In genomic region chr20:56392282-56393132, GRCh38 we compare ENCODE assay signal across 1 cellular context.
TF ChIP-seq lines count a peak whose summit lies in the region.

CSTF1 (plus strand) TSS chr20:56392645; CDS start chr20:56395553, 2,908 bp downstream.

TF ChIP-seq in HepG2, 621 proteins besides CTCF, POLR2A, EP300 and RAD21 (continued from another document and continues in another):
- TF ChIP-seq FOXK1 (CRISPR knock-in tag; IDR thresholded peaks at IDR 0.05; ENCODE audit: borderline replicate concordance, low read depth) (peak; percentile 97; the same call in 1 of the 2 replicates), AHR (CRISPR knock-in tag; IDR thresholded peaks at IDR 0.05) (peak; percentile 99), ZNF761 (CRISPR knock-in tag; conservative IDR thresholded peaks at IDR 0.05) (peak; percentile 97), ZNF350 (CRISPR knock-in tag; IDR thresholded peaks at IDR 0.05; ENCODE audit: borderline replicate concordance, low read depth) (peak; percentile 100), ZNF234 (CRISPR knock-in tag; conservative IDR thresholded peaks at IDR 0.05) (no peak), TCF7 (IDR thresholded peaks at IDR 0.05; ENCODE audit: low read depth) (peak; percentile 51; the same call in 1 of the 2 replicates), HOXA3 (CRISPR knock-in tag; IDR thresholded peaks at IDR 0.05) (peak; percentile 100), ZSCAN20 (CRISPR knock-in tag; IDR thresholded peaks at IDR 0.05; ENCODE audit: borderline replicate concordance) (peak; percentile 94; the same call in 1 of the 2 replicates), ZNF33B (CRISPR knock-in tag; IDR thresholded peaks at IDR 0.05) (no peak), MATR3 (CRISPR knock-in tag; IDR thresholded peaks at IDR 0.05) (no peak), NAIF1 (CRISPR knock-in tag; IDR thresholded peaks at IDR 0.05; ENCODE audit: borderline replicate concordance) (peak; percentile 98), ZNF570 (CRISPR knock-in tag; IDR thresholded peaks at IDR 0.05; ENCODE audit: borderline replicate concordance) (no peak), ZFP62 (CRISPR knock-in tag; IDR thresholded peaks at IDR 0.05) (peak; percentile 95), FOXJ3 (CRISPR knock-in tag; IDR thresholded peaks at IDR 0.05; ENCODE audit: borderline replicate concordance) (peak; percentile 90; the same call in 1 of the 2 replicates), AKAP8 (CRISPR knock-in tag; IDR thresholded peaks at IDR 0.05) (peak; percentile 76), NR3C1 (CRISPR knock-in tag; IDR thresholded peaks at IDR 0.05) (no peak), BCL6 (CRISPR knock-in tag; IDR thresholded peaks at IDR 0.05) (peak; percentile 79), ZMYM4 (CRISPR knock-in tag; IDR thresholded peaks at IDR 0.05) (peak; percentile 100), CEBPZ (IDR thresholded peaks at IDR 0.05; ENCODE audit: low read length) (no peak), THAP11 (CRISPR knock-in tag; IDR thresholded peaks at IDR 0.05) (peak; percentile 97), HMGXB3 (CRISPR knock-in tag; IDR thresholded peaks at IDR 0.05; ENCODE audit: borderline replicate concordance) (peak; percentile 91; the same call in 1 of the 2 replicates), POGZ (CRISPR knock-in tag; IDR thresholded peaks at IDR 0.05) (peak; percentile 100), SMARCC2 (IDR thresholded peaks at IDR 0.05) (no peak), PPARG (CRISPR knock-in tag; conservative IDR thresholded peaks at IDR 0.05) (peak; percentile 93), SNRNP70 (IDR thresholded peaks at IDR 0.05; ENCODE audit: low read depth, low read length) (no peak), MLLT10 (CRISPR knock-in tag; IDR thresholded peaks at IDR 0.05) (0 out of 2 replicates have a peak, but pooled peaks have one; percentile 35), TFDP1 (CRISPR knock-in tag; IDR thresholded peaks at IDR 0.05; ENCODE audit: borderline replicate concordance) (peak; percentile 97), ARNTL (CRISPR knock-in tag; IDR thresholded peaks at IDR 0.05) (peak; percentile 96), NPAS2 (CRISPR knock-in tag; IDR thresholded peaks at IDR 0.05; ENCODE audit: borderline replicate concordance) (no peak), SIX4 (CRISPR knock-in tag; IDR thresholded peaks at IDR 0.05) (peak; percentile 90), ZNF597 (CRISPR knock-in tag; IDR thresholded peaks at IDR 0.05) (no peak), HCFC1 (IDR thresholded peaks at IDR 0.05; ENCODE audit: low read depth, low read length) (peak; percentile 89), ZNF660 (CRISPR knock-in tag; IDR thresholded peaks at IDR 0.05; ENCODE audit: borderline replicate concordance, low read depth) (no peak), GATA4 (IDR thresholded peaks at IDR 0.05; ENCODE audit: borderline replicate concordance, low read depth) (peak; percentile 67; the same call in 1 of the 2 replicates), HOXA7 (CRISPR knock-in tag; IDR thresholded peaks at IDR 0.05) (0 out of 2 replicates have a peak, but pooled peaks have one; percentile 74), U2AF2 (IDR thresholded peaks at IDR 0.05; ENCODE audit: low read depth, low read length) (0 out of 2 replicates have a peak, but pooled peaks have one; percentile 45), ZHX1 (CRISPR knock-in tag; IDR thresholded peaks at IDR 0.05; ENCODE audit: low read depth) (peak; percentile 100), ZFY (CRISPR knock-in tag; IDR thresholded peaks at IDR 0.05) (peak; percentile 97), JARID2 (CRISPR knock-in tag; IDR thresholded peaks at IDR 0.05; ENCODE audit: insufficient replicate concordance) (peak; percentile 87), ZNF225 (CRISPR knock-in tag; IDR thresholded peaks at IDR 0.05) (peak; percentile 91), ZSCAN12 (CRISPR knock-in tag; IDR thresholded peaks at IDR 0.05) (peak; percentile 94), ZNF256 (CRISPR knock-in tag; conservative IDR thresholded peaks at IDR 0.05) (peak; percentile 97), EHMT2 (IDR thresholded peaks at IDR 0.05; ENCODE audit: borderline replicate concordance, low read depth, low read length) (no peak; the same call in 1 of the 2 replicates), DPF2 (CRISPR knock-in tag; IDR thresholded peaks at IDR 0.05; ENCODE audit: borderline replicate concordance, low read depth) (no peak; the same call in 1 of the 2 replicates), FOXC1 (CRISPR knock-in tag; IDR thresholded peaks at IDR 0.05; ENCODE audit: borderline replicate concordance) (peak; percentile 98), ZBTB20 (CRISPR knock-in tag; IDR thresholded peaks at IDR 0.05; ENCODE audit: borderline replicate concordance, low read depth) (peak; percentile 97), POLR2AphosphoS2 (IDR thresholded peaks at IDR 0.05; ENCODE audit: low read depth, low read length) (peak; percentile 97), MTA1 (CRISPR knock-in tag; IDR thresholded peaks at IDR 0.05; ENCODE audit: borderline replicate concordance) (peak; percentile 92; the same call in 1 of the 2 replicates), ZNF44 (CRISPR knock-in tag; IDR thresholded peaks at IDR 0.05) (peak; percentile 95), ATF7-NPFF (CRISPR knock-in tag; IDR thresholded peaks at IDR 0.05; ENCODE audit: low read depth) (peak; percentile 99), ZFP37 (CRISPR knock-in tag; IDR thresholded peaks at IDR 0.05; ENCODE audit: borderline replicate concordance) (no peak; the same call in 1 of the 2 replicates), MXD4 (CRISPR knock-in tag; IDR thresholded peaks at IDR 0.05) (peak; percentile 98), ZNF639 (CRISPR knock-in tag; conservative IDR thresholded peaks at IDR 0.05) (peak; percentile 98), NR1H2 (CRISPR knock-in tag; IDR thresholded peaks at IDR 0.05; ENCODE audit: borderline replicate concordance, low read depth) (peak; percentile 81; the same call in 1 of the 2 replicates), MEIS1 (CRISPR knock-in tag; IDR thresholded peaks at IDR 0.05; ENCODE audit: borderline replicate concordance) (peak; percentile 78; the same call in 1 of the 2 replicates), ZNF543 (CRISPR knock-in tag; IDR thresholded peaks at IDR 0.05) (peak; percentile 79; the same call in 1 of the 2 replicates)
